In the genomic region with DNA sequence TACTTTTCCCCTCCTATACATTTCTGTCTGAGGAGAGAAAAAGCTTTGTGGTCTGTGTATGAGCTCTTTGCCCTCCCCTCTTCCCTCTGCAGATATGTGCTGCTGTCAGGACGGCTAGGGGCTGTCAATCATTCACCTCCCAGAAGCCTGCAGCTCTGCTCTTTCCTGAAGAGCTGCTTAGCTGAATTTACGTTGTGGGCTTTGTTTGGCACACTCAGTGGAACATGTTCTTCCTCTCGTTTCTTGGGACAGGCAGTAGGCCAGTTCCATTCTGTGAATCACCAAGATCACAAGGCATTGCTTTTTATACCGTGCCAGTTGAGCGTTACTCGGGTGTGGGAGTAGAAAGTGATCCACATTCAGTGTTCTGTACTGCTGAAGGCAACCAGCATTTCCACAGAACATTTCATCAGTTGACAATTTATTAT, we compare ENCODE assay signal across 8 cellular contexts.
DNase-seq lines count a peak whose midpoint lies in the region; ATAC-seq, FAIRE-seq and TF ChIP-seq lines count a peak whose summit lies in the region.

No MANE protein-coding gene starts in this region.

- TF ChIP-seq CTCF in D721Med (IDR thresholded peaks at IDR 0.05; ENCODE audit: insufficient read depth, missing control alignments): no peak

- intact Hi-C loops in posterior cingulate gyrus (cut with DNase I): no loop called here

- DNase-seq in RCC 7860 (ENCODE audit: low spot score) (peak; percentile 92), fibroblast of peridontal ligament (ENCODE audit: extremely low read depth) (peak; percentile 92), posterior cingulate gyrus (peak in 7 of 10 donors; percentile 24 to 85 (median 52)), SIG-M5 (lab: John Stamatoyannopoulos, UW) (no peak), D721Med (ENCODE audit: insufficient read length, low spot score) (no peak), GM12891 (ENCODE audit: insufficient read length, low spot score) (no peak), SHP77 (lab: John Stamatoyannopoulos, UW) (no peak)

- FAIRE-seq in RCC 7860 (lab: Jason Lieb, UNC): peak; percentile 96
- no peak for FAIRE-seq in D721Med (lab: Jason Lieb, UNC)
- no peak for FAIRE-seq in GM12891 (lab: Jason Lieb, UNC)

- ATAC-seq in GM19463 (IDR thresholded peaks at IDR 0.05; ENCODE audit: unreplicated experiment): peak; percentile 71

- no peak for TF ChIP-seq POLR2A in GM12891 (IDR thresholded peaks at IDR 0.05; ENCODE audit: low read depth, low read length)

TF ChIP-seq in GM12891, 5 proteins besides CTCF, POLR2A, EP300 and RAD21:
- TF ChIP-seq POU2F2 (IDR thresholded peaks at IDR 0.05; ENCODE audit: low read depth, low read length) (no peak), TAF1 (IDR thresholded peaks at IDR 0.05; ENCODE audit: low read depth, low read length) (no peak), POLR2AphosphoS5 (IDR thresholded peaks at IDR 0.05; ENCODE audit: low read depth, low read length) (no peak), PAX5 (IDR thresholded peaks at IDR 0.05; ENCODE audit: insufficient read depth, low read length, severe bottlenecking) (no peak), SPI1 (IDR thresholded peaks at IDR 0.05; ENCODE audit: low read depth, low read length) (no peak)
TF ChIP-seq in GM12891: peak in this region for 0.

Comparison
In these comparisons a context has a peak if more than half of its experiments do, and no peak if none do; other contexts are left out.
1. DNase-seq: peak in RCC 7860 (single experiment), fibroblast of peridontal ligament (single experiment) and posterior cingulate gyrus (7 of 10); none in SIG-M5 (single experiment), D721Med (single experiment), GM12891 (single experiment) and SHP77 (0 of 2).